26 cellular contexts compared by ENCODE assay signal in genomic region chr1:166410083-166410385, GRCh38.
"Had no signal": no experiment of that assay in that cellular context is flagged by ENCODE, and none has a peak within 500 bp of the region (broad histone marks: within the 10 kb centered on the region; RNA-seq: fewer than 3 reads in every experiment).

No MANE protein-coding gene starts in this region.

- H3K4me1 ChIP-seq: SJCRH30 had no signal

- FAIRE-seq: RCC 7860 had no signal

- H2AFZ ChIP-seq: PC-9 had no signal

- H3K27ac ChIP-seq: KMS-11, PC-9, RWPE1, SJCRH30, SK-N-MC had no signal

- ATAC-seq: Panc1, Right ventricle myocardium inferior, SK-N-SH treated with all-trans-retinoic acid at 6 μM for 48 hours had no signal

- H3K36me3 ChIP-seq: SJCRH30 had no signal

- H3K27me3 ChIP-seq: SJCRH30 had no signal

- DNase-seq: Karpas-422, MM.1S, MV-4-11, NCI-H1092, NCI-H1105, NCI-H1417 treated with DMSO at 0.1 percent for 48 hours, NCI-H1436 treated with DMSO at 0.1 percent for 48 hours, NCI-H1694 treated with DMSO at 0.1 percent for 48 hours, NCI-H187 treated with DMSO at 0.1 percent for 48 hours, NCI-H2029, NCI-H2081, NCI-H2171 treated with DMSO at 0.1 percent for 48 hours, NCI-H2227 treated with DMSO at 0.1 percent for 48 hours, NCI-H446, NCI-H69, NCI-H82, PC-9, SIG-M5, SJCRH30 had no signal

- H3K4me3 ChIP-seq: PC-9, SJCRH30, SK-N-MC had no signal

- H3K9ac ChIP-seq: KMS-11 had no signal

- H3K4me2 ChIP-seq: KMS-11, PC-9 had no signal

- H3K9me3 ChIP-seq: SJCRH30 had no signal
